10 cellular contexts compared by ENCODE assay signal in the genomic region with DNA sequence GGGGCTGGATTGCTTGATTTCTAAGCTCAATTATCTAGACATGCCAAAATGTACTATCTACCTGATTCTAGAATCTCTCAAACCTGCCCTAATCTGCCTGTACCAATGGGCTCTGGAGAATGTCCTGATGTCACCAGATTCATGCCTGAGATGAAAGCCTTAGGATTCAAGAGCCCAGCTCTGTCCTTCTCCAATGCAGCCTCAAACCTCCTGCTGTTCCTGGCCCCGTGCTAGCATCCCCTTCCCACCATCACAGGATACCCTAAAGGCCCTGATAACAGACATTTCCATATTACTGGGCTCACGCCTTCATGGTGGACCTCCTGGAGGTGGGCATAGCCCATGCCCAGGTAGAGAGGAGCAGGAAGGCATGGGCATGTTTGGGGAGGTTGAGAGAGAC.
DNase-seq lines count a peak whose midpoint lies in the region; ATAC-seq and TF ChIP-seq lines count a peak whose summit lies in the region.
"Had no signal": no experiment of that assay in that cellular context is flagged by ENCODE, and none has a peak within 500 bp of the region (broad histone marks: within the 10 kb centered on the region; RNA-seq: fewer than 3 reads in every experiment).

No MANE protein-coding gene starts in this region.

- no peak for TF ChIP-seq POLR2A in suprapubic skin (IDR thresholded peaks at IDR 0.05)

- no peak for DNase-seq in activated T-cell treated with anti-CD3 and anti-CD28 coated beads, Interleukin-2, amount 50 U/mL, for 24 hours
- DNase-seq in activated T-cell treated with anti-CD3 and anti-CD28 coated beads, Interleukin-2, amount 50 U/mL, for 48 hours, result no peak
- DNase-seq in T-cell (peak in 1 of 34 experiments; percentile 27), suprapubic skin (ENCODE audit: low spot score in 2 of 2) (no peak), NCI-H146 treated with DMSO at 0.1 percent for 48 hours (lab: John Stamatoyannopoulos, UW; ENCODE audit: unreplicated experiment) (no peak), HEK293T (ENCODE audit: extremely low spot score) (no peak)
- DNase-seq: NCI-H187, OCI-M1 had no signal

- H3K27ac Mint-ChIP-seq in activated T-cell treated with anti-CD3 and anti-CD28 coated beads, Interleukin-2, amount 50 U/mL, for 24 hours, result peak overlapping the region; percentile 97
- peak overlapping the region; percentile 91 to 99 for H3K27ac Mint-ChIP-seq in T-cell

- peak in 1 of 4 experiments; percentile 0 for ATAC-seq in T-cell (replicated peaks in 1 of 4)
- no peak for ATAC-seq in GM18867 (IDR thresholded peaks at IDR 0.05; ENCODE audit: unreplicated experiment)

- CTCF ChIA-PET in T-cell (lab: Charles Lee) (interaction anchor here (0.5 to 5.1 kb wide), 13 partner anchors 17 to 255 kb away, joined by 3 to 22 read pairs (median 5); a partner anchor contains a TSS), HEK293T (lab: Yijun Ruan, JAX) (interaction anchor here (0.6 to 2.3 kb wide), 8 partner anchors 10 to 967 kb away, joined by 3 to 8 read pairs (median 3); a partner anchor contains a TSS)

- H3K27me3 Mint-ChIP-seq in activated T-cell treated with anti-CD3 and anti-CD28 coated beads, Interleukin-2, amount 50 U/mL, for 24 hours, result no peaks in the 10 kb centered on the region
- H3K27me3 Mint-ChIP-seq in T-cell, result no peaks in the 10 kb centered on the region

- POLR2A ChIA-PET in T-cell (lab: Charles Lee) (interaction anchor here (0.6 to 5.3 kb wide), 8 partner anchors 9 to 206 kb away, joined by 3 to 53 read pairs (median 4); a partner anchor contains a TSS), HEK293T (lab: Yijun Ruan, JAX) (no interaction called here)

- TF ChIP-seq CTCF in suprapubic skin (IDR thresholded peaks at IDR 0.05), result no peak

- TF ChIP-seq EP300 in suprapubic skin (IDR thresholded peaks at IDR 0.05), result no peak

- no peaks in the 10 kb centered on the region for H3K9me3 ChIP-seq in esophagus (ENCODE audit: control insufficient read depth in 2 of 2, insufficient read depth in 1 of 2, low read depth in 1 of 2, low read length in 1 of 2)
- H3K9me3 ChIP-seq in suprapubic skin, result no peaks in the 10 kb centered on the region

- no peaks in the 10 kb centered on the region for H3K27me3 ChIP-seq in esophagus (ENCODE audit: control insufficient read depth in 1 of 2, insufficient read depth in 2 of 2, low read length in 2 of 2)
- H3K27me3 ChIP-seq in suprapubic skin, result no peaks in the 10 kb centered on the region

- H3K36me3 ChIP-seq in esophagus (ENCODE audit: control insufficient read depth in 2 of 2, insufficient read depth in 2 of 2, low read length in 1 of 2), result no peaks in the 10 kb centered on the region
- no peaks in the 10 kb centered on the region for H3K36me3 ChIP-seq in suprapubic skin

- WGBS in esophagus, 2 donors, result 90 to 91% methylated on average over 2 of the region's 2 CpGs
- WGBS in suprapubic skin, result 80% methylated on average over 1 of the region's 2 CpGs

- H3K4me3 ChIP-seq in esophagus (ENCODE audit: low read depth in 1 of 2, low read length in 2 of 2), result no peak overlapping the region
- no peak overlapping the region for H3K4me3 ChIP-seq in suprapubic skin

- H3K4me1 Mint-ChIP-seq in activated T-cell treated with anti-CD3 and anti-CD28 coated beads, Interleukin-2, amount 50 U/mL, for 24 hours (ENCODE audit: low read depth), result peaks cover 87% of the 10 kb centered on the region
- peaks cover 79 to 83% (median 82%) of the 10 kb centered on the region in 3 donors for H3K4me1 Mint-ChIP-seq in T-cell

- H3K36me3 Mint-ChIP-seq in activated T-cell treated with anti-CD3 and anti-CD28 coated beads, Interleukin-2, amount 50 U/mL, for 24 hours (ENCODE audit: low read depth), result no peaks in the 10 kb centered on the region
- H3K36me3 Mint-ChIP-seq in T-cell, result no peaks in the 10 kb centered on the region

- H3K4me3 Mint-ChIP-seq in activated T-cell treated with anti-CD3 and anti-CD28 coated beads, Interleukin-2, amount 50 U/mL, for 24 hours, result peak overlapping the region; percentile 18
- peak overlapping the region; percentile 62 to 75 (median 67) for H3K4me3 Mint-ChIP-seq in T-cell

- H3K27ac ChIP-seq in esophagus (ENCODE audit: low read depth in 2 of 2, low read length in 1 of 2) (peak overlapping the region; percentile 8 to 74), suprapubic skin (peak overlapping the region; percentile 0)

- no peaks in the 10 kb centered on the region for H3K9me3 Mint-ChIP-seq in activated T-cell treated with anti-CD3 and anti-CD28 coated beads, Interleukin-2, amount 50 U/mL, for 24 hours
- no peaks in the 10 kb centered on the region for H3K9me3 Mint-ChIP-seq in T-cell

- H3K4me1 ChIP-seq in esophagus (ENCODE audit: control insufficient read depth in 2 of 2, insufficient read depth in 2 of 2, low read length in 1 of 2), result peaks cover 0 to 8% of the 10 kb centered on the region in 2 donors
- H3K4me1 ChIP-seq in suprapubic skin, result peaks cover 25% of the 10 kb centered on the region

TF ChIP-seq in HEK293T, 16 proteins besides CTCF, POLR2A, EP300 and RAD21:
- TF ChIP-seq FOXA1 (IDR thresholded peaks at IDR 0.05) (no peak), SP1 (IDR thresholded peaks at IDR 0.05) (no peak), ELF4 (IDR thresholded peaks at IDR 0.05) (no peak), L3MBTL2 (conservative IDR thresholded peaks at IDR 0.05) (no peak), HDGF (IDR thresholded peaks at IDR 0.05; ENCODE audit: borderline replicate concordance) (no peak), LEF1 (IDR thresholded peaks at IDR 0.05; ENCODE audit: borderline replicate concordance) (no peak), ARNT (IDR thresholded peaks at IDR 0.05) (no peak), NFRKB (IDR thresholded peaks at IDR 0.05) (no peak), ZNF384 (IDR thresholded peaks at IDR 0.05) (no peak), BHLHE40 (IDR thresholded peaks at IDR 0.05; ENCODE audit: borderline replicate concordance) (no peak), SUZ12 (IDR thresholded peaks at IDR 0.05) (no peak), CTBP1 (IDR thresholded peaks at IDR 0.05; ENCODE audit: borderline replicate concordance) (no peak)
- TF ChIP-seq, protein P1, sequence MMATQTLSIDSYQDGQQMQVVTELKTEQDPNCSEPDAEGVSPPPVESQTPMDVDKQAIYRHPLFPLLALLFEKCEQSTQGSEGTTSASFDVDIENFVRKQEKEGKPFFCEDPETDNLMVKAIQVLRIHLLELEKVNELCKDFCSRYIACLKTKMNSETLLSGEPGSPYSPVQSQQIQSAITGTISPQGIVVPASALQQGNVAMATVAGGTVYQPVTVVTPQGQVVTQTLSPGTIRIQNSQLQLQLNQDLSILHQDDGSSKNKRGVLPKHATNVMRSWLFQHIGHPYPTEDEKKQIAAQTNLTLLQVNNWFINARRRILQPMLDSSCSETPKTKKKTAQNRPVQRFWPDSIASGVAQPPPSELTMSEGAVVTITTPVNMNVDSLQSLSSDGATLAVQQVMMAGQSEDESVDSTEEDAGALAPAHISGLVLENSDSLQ (IDR thresholded peaks at IDR 0.05), result no peak
TF ChIP-seq in HEK293T: peak in this region for 0.
